8 cellular contexts compared by ENCODE assay signal in the genomic region with DNA sequence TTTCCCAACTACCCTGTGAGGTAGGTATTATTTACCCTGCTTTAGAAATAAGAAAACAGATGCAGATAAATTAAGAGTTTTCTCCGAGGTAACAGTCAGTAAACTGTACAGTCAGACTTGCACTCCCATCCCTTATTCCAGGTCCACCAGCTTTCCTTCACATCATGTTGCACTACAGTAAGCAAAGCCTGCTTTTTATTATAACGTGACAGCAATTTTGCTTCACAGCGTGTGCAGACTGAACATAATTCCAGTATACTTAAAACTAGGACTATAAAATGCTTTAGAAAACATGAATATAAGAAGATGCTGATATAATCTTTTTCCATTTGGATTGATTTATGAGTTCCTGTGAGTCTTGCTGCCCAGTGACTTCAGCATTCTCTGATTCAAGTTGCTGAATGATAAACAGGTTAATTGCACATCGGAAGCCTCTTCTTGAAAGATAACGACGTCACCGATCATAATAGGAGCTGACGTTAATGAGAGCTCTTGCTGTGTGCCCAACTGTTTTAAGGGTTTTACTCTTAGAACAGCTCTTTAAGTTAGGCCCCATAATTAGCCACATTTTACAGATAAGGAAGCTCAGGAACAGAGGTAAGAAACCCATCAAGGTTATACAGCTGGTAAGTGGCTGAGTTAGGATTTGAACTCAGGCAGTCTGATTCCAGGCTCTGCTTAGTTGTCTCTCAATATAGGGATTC. TPM values are rescaled to one million over a fixed set of nuclear protein-coding genes. Genes with fewer than 3 reads are reported as not detected.
DNase-seq lines count a peak whose midpoint lies in the region; ATAC-seq and TF ChIP-seq lines count a peak whose summit lies in the region.

No MANE protein-coding gene starts in this region.

- peak overlapping the region; percentile 82 to 90 for H3K4me3 Mint-ChIP-seq in CD14-positive monocyte
- H3K4me3 Mint-ChIP-seq in activated T-helper 17 cell treated with anti-CD3 and anti-CD28 coated beads, Interleukin-2, amount 50 U/mL, for 72 hours = peak overlapping the region; percentile 92
- H3K4me3 Mint-ChIP-seq in immature natural killer cell = peak overlapping the region; percentile 94 to 97 (median 95)

- H3K4me1 Mint-ChIP-seq in CD14-positive monocyte = peaks cover 29% of the 10 kb centered on the region
- peaks cover 23% of the 10 kb centered on the region for H3K4me1 Mint-ChIP-seq in activated T-helper 17 cell treated with anti-CD3 and anti-CD28 coated beads, Interleukin-2, amount 50 U/mL, for 72 hours
- H3K4me1 Mint-ChIP-seq in immature natural killer cell = peaks cover 34 to 54% of the 10 kb centered on the region in 2 donors

- no peak for TF ChIP-seq CTCF in CD14-positive monocyte (IDR thresholded peaks at IDR 0.05)

- H3K27ac Mint-ChIP-seq in CD14-positive monocyte (peak overlapping the region; percentile 88 to 96 (median 94)), immature natural killer cell (peak overlapping the region; percentile 94 to 98 (median 94))
- H3K27ac Mint-ChIP-seq in activated T-helper 17 cell treated with anti-CD3 and anti-CD28 coated beads, Interleukin-2, amount 50 U/mL, for 72 hours = peak overlapping the region; percentile 96

- intact Hi-C loops in CD14-positive monocyte (cut with micrococcal nuclease) = loop anchor here in 1 of 2 donors (5.0 kb wide), 1 partner anchor 106 kb away; no protein-coding TSS in a partner anchor

- ATAC-seq in activated T-helper 17 cell treated with anti-CD3 and anti-CD28 coated beads, Interleukin-2, amount 50 U/mL, for 72 hours (replicated peaks) = no peak
- ATAC-seq in HG03097 (IDR thresholded peaks at IDR 0.05; ENCODE audit: low FRiP score, unreplicated experiment) (no peak), GM21360 (IDR thresholded peaks at IDR 0.05; ENCODE audit: unreplicated experiment) (no peak)

- peaks cover 32 to 37% of the 10 kb centered on the region in 2 donors for H3K36me3 Mint-ChIP-seq in CD14-positive monocyte
- H3K36me3 Mint-ChIP-seq in activated T-helper 17 cell treated with anti-CD3 and anti-CD28 coated beads, Interleukin-2, amount 50 U/mL, for 72 hours (ENCODE audit: low read depth) = peaks cover 54% of the 10 kb centered on the region
- peaks cover 0 to 18% (median 17%) of the 10 kb centered on the region in 3 donors for H3K36me3 Mint-ChIP-seq in immature natural killer cell

- H3K9me3 Mint-ChIP-seq in CD14-positive monocyte (peaks cover 0 to 1% (median 0%) of the 10 kb centered on the region in 7 donors), immature natural killer cell (no peaks in the 10 kb centered on the region)
- H3K9me3 Mint-ChIP-seq in activated T-helper 17 cell treated with anti-CD3 and anti-CD28 coated beads, Interleukin-2, amount 50 U/mL, for 72 hours = no peaks in the 10 kb centered on the region

- no peak for DNase-seq in CD14-positive monocyte (ENCODE audit: low spot score)
- DNase-seq in HT-29 (ENCODE audit: low spot score) = peak; percentile 52
- DNase-seq in immature natural killer cell = no peak
- DNase-seq in superior temporal gyrus (ENCODE audit: extremely low spot score) = peak; percentile 18
- no peak for DNase-seq in NCI-H526 treated with DMSO at 0.1 percent for 48 hours (lab: John Stamatoyannopoulos, UW)

- H3K27me3 Mint-ChIP-seq in CD14-positive monocyte (ENCODE audit: low read depth in 3 of 3) (peaks cover 0 to 4% (median 3%) of the 10 kb centered on the region in 3 donors), immature natural killer cell (ENCODE audit: low read depth in 3 of 3) (peaks cover 5 to 8% (median 8%) of the 10 kb centered on the region in 3 donors)
- H3K27me3 Mint-ChIP-seq in activated T-helper 17 cell treated with anti-CD3 and anti-CD28 coated beads, Interleukin-2, amount 50 U/mL, for 72 hours = no peaks in the 10 kb centered on the region

RNA-seq across cellular contexts. Expression of gene LIG3, which starts 1.4 kb away (rescaled TPM):
- polyA plus RNA-seq in CD14-positive monocyte (1 to 10 TPM; 6.0 to 7.5 TPM), immature natural killer cell (10 to 100 TPM in 2 of 3 donors, 1 to 10 TPM in 1; 8.6 to 24.5 (median 13.4) TPM)
- 107 and 110 TPM in 2 replicates for total RNA-seq in HT-29 (2014; rRNA removed; shearing (Covaris generic))
- total RNA-seq in activated T-helper 17 cell treated with anti-CD3 and anti-CD28 coated beads, Interleukin-2, amount 50 U/mL, for 72 hours = 10 to 100 TPM; 52.9 to 54.3 TPM

RNA-seq across cellular contexts. Expression of gene ZNF830, which starts 20.4 kb away (rescaled TPM):
- polyA plus RNA-seq in CD14-positive monocyte = 1 to 10 TPM; 4.2 to 4.7 TPM
- total RNA-seq in HT-29 (2014; rRNA removed; shearing (Covaris generic)) = 12.7 and 17.1 TPM in 2 replicates
- 10 to 100 TPM; 20.1 to 23.2 TPM for total RNA-seq in activated T-helper 17 cell treated with anti-CD3 and anti-CD28 coated beads, Interleukin-2, amount 50 U/mL, for 72 hours
- 10 to 100 TPM; 12.2 to 29.4 (median 18.1) TPM for polyA plus RNA-seq in immature natural killer cell

RNA-seq across cellular contexts. Expression of gene CCT6B, which starts 20.4 kb away (rescaled TPM):
- 1 to 10 TPM; 1.4 to 1.8 TPM for polyA plus RNA-seq in CD14-positive monocyte
- 0.61 and 0.76 TPM in 2 replicates for total RNA-seq in HT-29 (2014; rRNA removed; shearing (Covaris generic))
- 1 to 10 TPM in 1 of 2 donors, under 1 TPM in 1; 0.76 to 1.7 TPM for total RNA-seq in activated T-helper 17 cell treated with anti-CD3 and anti-CD28 coated beads, Interleukin-2, amount 50 U/mL, for 72 hours
- 1 to 10 TPM in 2 of 3 donors, not detected in 1; 1.4 to 2.7 TPM for polyA plus RNA-seq in immature natural killer cell

Comparison
In these comparisons a context has a peak if more than half of its experiments do, and no peak if none do; other contexts are left out.
1. DNase-seq: peak in HT-29 (single experiment) and superior temporal gyrus (single experiment); none in CD14-positive monocyte (single experiment), immature natural killer cell (0 of 3) and NCI-H526 treated with DMSO at 0.1 percent for 48 hours (single experiment).
2. Peak in every context shown above with its lines, with median percentiles within 50 percentile points of each other: H3K27ac Mint-ChIP-seq and H3K4me3 Mint-ChIP-seq.